Comparison of ENCODE assay signal across 11 cellular contexts in genomic region chr3:72960812-72961518, GRCh38. TPM values are rescaled to one million over a fixed set of nuclear protein-coding genes. Genes with fewer than 3 reads are reported as not detected.
DNase-seq lines count a peak whose midpoint lies in the region; ATAC-seq and TF ChIP-seq lines count a peak whose summit lies in the region.
"Had no signal": no experiment of that assay in that cellular context is flagged by ENCODE, and none has a peak within 500 bp of the region (broad histone marks: within the 10 kb centered on the region; RNA-seq: fewer than 3 reads in every experiment).

No MANE protein-coding gene starts in this region.

- DNase-seq in stimulated activated naive CD8-positive, alpha-beta T cell treated with anti-CD3 and anti-CD28 coated beads, Interleukin-15, amount 100 ng/mL, for 72 hours, result no peak
- no peak for DNase-seq in stimulated activated naive CD8-positive, alpha-beta T cell treated with anti-CD3 and anti-CD28 coated beads, Interleukin-15, Interleukin-2, amounts not matched to agents 100 U/mL and 50 U/mL, for 24 hours
- DNase-seq in brain microvascular endothelial cell (peak; percentile 20), left lung (peak in 1 of 2 donors; percentile 38), aorta (peak in 1 of 2 donors; percentile 53), amniotic stem cell (lab: John Stamatoyannopoulos, UW) (no peak)
- no peak for DNase-seq in activated CD8-positive, alpha-beta T cell treated with anti-CD3 and anti-CD28 coated beads, Interleukin-2, amount 10 ng/mL, durations not matched to agents 7 days and 5 days
- DNase-seq: dermis blood vessel endothelial cell, GDM1, T1000 had no signal

- CTCF ChIA-PET in activated CD8-positive, alpha-beta T cell treated with anti-CD3 and anti-CD28 coated beads, Interleukin-2, amount 10 ng/mL, durations not matched to agents 7 days and 5 days (lab: Charles Lee), result no interaction called here

- ATAC-seq in stimulated activated naive CD8-positive, alpha-beta T cell treated with anti-CD3 and anti-CD28 coated beads, Interleukin-15, amount 100 ng/mL, for 72 hours, result peak; percentile 21
- ATAC-seq in stimulated activated naive CD8-positive, alpha-beta T cell treated with anti-CD3 and anti-CD28 coated beads, Interleukin-15, Interleukin-2, amounts not matched to agents 100 U/mL and 50 U/mL, for 24 hours, result no peak
- ATAC-seq in left lung (peak; percentile 80), aorta (ENCODE audit: low FRiP score) (peak; percentile 15), HG02798 (IDR thresholded peaks at IDR 0.05; ENCODE audit: poor library complexity, unreplicated experiment) (no peak)
- no peak for ATAC-seq in activated CD8-positive, alpha-beta T cell treated with anti-CD3 and anti-CD28 coated beads, Interleukin-2, amount 10 ng/mL, durations not matched to agents 7 days and 5 days

- H3K27me3 ChIP-seq in brain microvascular endothelial cell (replicated peaks) (no peaks in the 10 kb centered on the region), left lung (no peaks in the 10 kb centered on the region), aorta (ENCODE audit: control insufficient read depth in 1 of 2, insufficient read depth in 2 of 2, low read length in 1 of 2) (no peaks in the 10 kb centered on the region)

- POLR2A ChIA-PET in activated CD8-positive, alpha-beta T cell treated with anti-CD3 and anti-CD28 coated beads, Interleukin-2, amount 10 ng/mL, durations not matched to agents 7 days and 5 days (lab: Charles Lee), result no interaction called here

- H3K9me3 Mint-ChIP-seq in stimulated activated naive CD8-positive, alpha-beta T cell treated with anti-CD3 and anti-CD28 coated beads, Interleukin-15, amount 100 ng/mL, for 72 hours, result no peaks in the 10 kb centered on the region
- no peaks in the 10 kb centered on the region for H3K9me3 Mint-ChIP-seq in activated CD8-positive, alpha-beta T cell treated with anti-CD3 and anti-CD28 coated beads, Interleukin-2, amount 10 ng/mL, durations not matched to agents 7 days and 5 days (ENCODE audit: insufficient read depth)

- peaks cover 23% of the 10 kb centered on the region for H3K4me1 Mint-ChIP-seq in stimulated activated naive CD8-positive, alpha-beta T cell treated with anti-CD3 and anti-CD28 coated beads, Interleukin-15, amount 100 ng/mL, for 72 hours
- peaks cover 27% of the 10 kb centered on the region for H3K4me1 Mint-ChIP-seq in activated CD8-positive, alpha-beta T cell treated with anti-CD3 and anti-CD28 coated beads, Interleukin-2, amount 10 ng/mL, durations not matched to agents 7 days and 5 days (ENCODE audit: low read depth)

- peaks cover 4% of the 10 kb centered on the region for H3K27me3 Mint-ChIP-seq in stimulated activated naive CD8-positive, alpha-beta T cell treated with anti-CD3 and anti-CD28 coated beads, Interleukin-15, amount 100 ng/mL, for 72 hours
- no peaks in the 10 kb centered on the region for H3K27me3 Mint-ChIP-seq in activated CD8-positive, alpha-beta T cell treated with anti-CD3 and anti-CD28 coated beads, Interleukin-2, amount 10 ng/mL, durations not matched to agents 7 days and 5 days (ENCODE audit: low read depth)

- intact Hi-C loops in left lung (cut with DNase I) (no loop called here), aorta (cut with DNase I) (no loop called here)

- in situ Hi-C loops in brain microvascular endothelial cell (cut with HindIII; ENCODE audit: low pct_ligation_motif_present, low sequenced_read_pairs), result no loop called here

- peaks cover 2% of the 10 kb centered on the region for H3K36me3 Mint-ChIP-seq in activated CD8-positive, alpha-beta T cell treated with anti-CD3 and anti-CD28 coated beads, Interleukin-2, amount 10 ng/mL, durations not matched to agents 7 days and 5 days (ENCODE audit: low read depth)

- H3K27ac ChIP-seq in brain microvascular endothelial cell, result no peak overlapping the region
- H3K27ac ChIP-seq in left lung, result no peak overlapping the region
- H3K27ac ChIP-seq in aorta (ENCODE audit: low read depth in 1 of 2, low read length in 2 of 2), result no peak overlapping the region

- no peak overlapping the region for H3K27ac Mint-ChIP-seq in stimulated activated naive CD8-positive, alpha-beta T cell treated with anti-CD3 and anti-CD28 coated beads, Interleukin-15, amount 100 ng/mL, for 72 hours
- no peak overlapping the region for H3K27ac Mint-ChIP-seq in activated CD8-positive, alpha-beta T cell treated with anti-CD3 and anti-CD28 coated beads, Interleukin-2, amount 10 ng/mL, durations not matched to agents 7 days and 5 days

- H3K4me3 Mint-ChIP-seq in stimulated activated naive CD8-positive, alpha-beta T cell treated with anti-CD3 and anti-CD28 coated beads, Interleukin-15, amount 100 ng/mL, for 72 hours, result no peak overlapping the region
- H3K4me3 Mint-ChIP-seq in activated CD8-positive, alpha-beta T cell treated with anti-CD3 and anti-CD28 coated beads, Interleukin-2, amount 10 ng/mL, durations not matched to agents 7 days and 5 days, result no peak overlapping the region

- TF ChIP-seq CTCF in brain microvascular endothelial cell (IDR thresholded peaks at IDR 0.05; ENCODE audit: low read depth, low read length, missing control alignments), result no peak
- TF ChIP-seq CTCF in left lung (IDR thresholded peaks at IDR 0.05), result no peak

- WGBS in aorta, 2 donors, result 59 to 61% methylated on average over 7 of the region's 7 CpGs

- H3K9me3 ChIP-seq in left lung (no peaks in the 10 kb centered on the region), aorta (ENCODE audit: control insufficient read depth, low read length) (no peaks in the 10 kb centered on the region)

- H3K4me1 ChIP-seq in left lung (peaks cover 0 to 6% of the 10 kb centered on the region in 2 donors), aorta (ENCODE audit: control insufficient read depth in 1 of 2, insufficient read depth in 2 of 2, low read length in 2 of 2) (no peaks in the 10 kb centered on the region)

- H3K4me3 ChIP-seq in brain microvascular endothelial cell (ENCODE audit: low read depth, low read length) (no peak overlapping the region), left lung (no peak overlapping the region), aorta (ENCODE audit: low read length in 2 of 2) (no peak overlapping the region)

- no peaks in the 10 kb centered on the region for H3K36me3 ChIP-seq in brain microvascular endothelial cell (replicated peaks)
- no peaks in the 10 kb centered on the region for H3K36me3 ChIP-seq in left lung
- peaks cover 0 to 4% of the 10 kb centered on the region in 2 donors for H3K36me3 ChIP-seq in aorta (ENCODE audit: control insufficient read depth in 1 of 2, insufficient read depth in 2 of 2, low read length in 1 of 2)

RNA-seq across cellular contexts. Expression of gene PPP4R2, which starts 35.6 kb away (rescaled TPM):
- total RNA-seq in left lung, result 10 to 100 TPM; 71.5 to 73.0 TPM
- 10 to 100 TPM; 65.4 to 70.7 TPM for total RNA-seq in aorta
- polyA plus RNA-seq in aorta, result 10 to 100 TPM; 16.0 to 16.2 TPM
- 10 to 100 TPM; 80.0 to 80.9 TPM for total RNA-seq in activated CD8-positive, alpha-beta T cell treated with anti-CD3 and anti-CD28 coated beads, Interleukin-2, amount 10 ng/mL, durations not matched to agents 7 days and 5 days

Comparison
In these comparisons a context has a peak if more than half of its experiments do, and no peak if none do; other contexts are left out.
1. ATAC-seq: peak in stimulated activated naive CD8-positive, alpha-beta T cell treated with anti-CD3 and anti-CD28 coated beads, Interleukin-15, amount 100 ng/mL, for 72 hours (single experiment), left lung (single experiment) and aorta (single experiment); none in stimulated activated naive CD8-positive, alpha-beta T cell treated with anti-CD3 and anti-CD28 coated beads, Interleukin-15, Interleukin-2, amounts not matched to agents 100 U/mL and 50 U/mL, for 24 hours (single experiment), HG02798 (single experiment) and activated CD8-positive, alpha-beta T cell treated with anti-CD3 and anti-CD28 coated beads, Interleukin-2, amount 10 ng/mL, durations not matched to agents 7 days and 5 days (single experiment).